Comparison of ENCODE assay signal across 1 cellular context in the genomic region with DNA sequence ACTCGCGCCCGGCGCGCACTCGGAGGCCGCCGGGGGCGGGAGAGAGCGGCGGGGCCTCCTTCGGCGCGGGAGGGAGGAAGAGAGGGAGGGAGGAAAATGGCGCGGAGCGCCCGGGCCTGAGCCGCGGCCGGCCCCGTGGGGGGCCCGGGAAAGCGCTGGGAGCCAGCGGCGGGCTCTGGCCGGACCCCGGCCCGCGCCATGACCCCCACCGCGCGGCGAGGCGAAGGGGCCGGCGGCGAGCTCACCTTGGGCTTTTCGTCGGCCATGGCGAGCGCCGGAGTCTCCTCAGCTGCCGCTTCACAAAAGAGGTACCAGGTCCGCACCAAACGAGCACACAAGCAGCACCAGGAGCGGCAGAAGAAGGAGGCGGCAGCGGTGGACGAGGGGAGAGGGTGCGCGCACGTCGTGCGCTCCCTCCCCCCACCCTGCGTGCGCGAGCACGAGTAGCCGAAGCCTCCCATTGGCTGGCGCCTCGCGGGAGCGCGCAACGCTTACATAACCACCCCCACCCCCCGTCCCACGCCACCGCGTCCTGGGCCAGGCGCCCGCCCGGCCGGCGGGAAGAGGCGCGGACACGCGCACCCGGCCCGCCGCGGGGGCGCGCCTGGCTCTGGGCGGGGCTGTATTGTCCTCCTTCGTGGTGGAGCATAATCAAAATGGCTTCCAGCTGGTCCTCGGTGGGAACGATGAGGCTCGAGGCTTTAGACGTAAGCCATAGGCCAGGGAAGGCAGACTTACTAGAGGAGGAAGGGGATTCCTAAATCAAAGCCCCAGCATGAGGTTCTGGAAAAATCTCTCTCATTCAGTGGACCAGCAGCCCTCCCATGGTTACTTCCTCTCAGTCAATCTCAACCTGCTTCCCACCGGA.
A peak's percentile ranks its signal among the peaks of the same experiment; 100 is the strongest.
TF ChIP-seq lines count a peak whose summit lies in the region.

A gene (minus strand): TSS at position 391 of the 868 bp plus-strand sequence. CDS start 125 bp downstream, at position 266.

TF ChIP-seq in K562, 482 proteins besides CTCF, POLR2A, EP300 and RAD21 (continued from another document and continues in another):
- TF ChIP-seq SIN3B (IDR thresholded peaks at IDR 0.05; ENCODE audit: low read depth) = peak; percentile 66; the same call in 1 of the 2 replicates
- TF ChIP-seq, protein P1, sequence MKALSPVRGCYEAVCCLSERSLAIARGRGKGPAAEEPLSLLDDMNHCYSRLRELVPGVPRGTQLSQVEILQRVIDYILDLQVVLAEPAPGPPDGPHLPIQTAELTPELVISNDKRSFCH (CRISPR knock-in tag; IDR thresholded peaks at IDR 0.05) = no peak
- TF ChIP-seq, protein P1 (tag; IDR thresholded peaks at IDR 0.05) = peak; percentile 93
- TF ChIP-seq, protein P2, sequence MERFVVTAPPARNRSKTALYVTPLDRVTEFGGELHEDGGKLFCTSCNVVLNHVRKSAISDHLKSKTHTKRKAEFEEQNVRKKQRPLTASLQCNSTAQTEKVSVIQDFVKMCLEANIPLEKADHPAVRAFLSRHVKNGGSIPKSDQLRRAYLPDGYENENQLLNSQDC (CRISPR knock-in tag; IDR thresholded peaks at IDR 0.05) = no peak
- TF ChIP-seq, protein P3, sequence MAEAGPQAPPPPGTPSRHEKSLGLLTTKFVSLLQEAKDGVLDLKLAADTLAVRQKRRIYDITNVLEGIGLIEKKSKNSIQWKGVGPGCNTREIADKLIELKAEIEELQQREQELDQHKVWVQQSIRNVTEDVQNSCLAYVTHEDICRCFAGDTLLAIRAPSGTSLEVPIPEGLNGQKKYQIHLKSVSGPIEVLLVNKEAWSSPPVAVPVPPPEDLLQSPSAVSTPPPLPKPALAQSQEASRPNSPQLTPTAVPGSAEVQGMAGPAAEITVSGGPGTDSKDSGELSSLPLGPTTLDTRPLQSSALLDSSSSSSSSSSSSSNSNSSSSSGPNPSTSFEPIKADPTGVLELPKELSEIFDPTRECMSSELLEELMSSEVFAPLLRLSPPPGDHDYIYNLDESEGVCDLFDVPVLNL (CRISPR knock-in tag; IDR thresholded peaks at IDR 0.05; ENCODE audit: low read depth) = no peak
- TF ChIP-seq, protein P4, sequence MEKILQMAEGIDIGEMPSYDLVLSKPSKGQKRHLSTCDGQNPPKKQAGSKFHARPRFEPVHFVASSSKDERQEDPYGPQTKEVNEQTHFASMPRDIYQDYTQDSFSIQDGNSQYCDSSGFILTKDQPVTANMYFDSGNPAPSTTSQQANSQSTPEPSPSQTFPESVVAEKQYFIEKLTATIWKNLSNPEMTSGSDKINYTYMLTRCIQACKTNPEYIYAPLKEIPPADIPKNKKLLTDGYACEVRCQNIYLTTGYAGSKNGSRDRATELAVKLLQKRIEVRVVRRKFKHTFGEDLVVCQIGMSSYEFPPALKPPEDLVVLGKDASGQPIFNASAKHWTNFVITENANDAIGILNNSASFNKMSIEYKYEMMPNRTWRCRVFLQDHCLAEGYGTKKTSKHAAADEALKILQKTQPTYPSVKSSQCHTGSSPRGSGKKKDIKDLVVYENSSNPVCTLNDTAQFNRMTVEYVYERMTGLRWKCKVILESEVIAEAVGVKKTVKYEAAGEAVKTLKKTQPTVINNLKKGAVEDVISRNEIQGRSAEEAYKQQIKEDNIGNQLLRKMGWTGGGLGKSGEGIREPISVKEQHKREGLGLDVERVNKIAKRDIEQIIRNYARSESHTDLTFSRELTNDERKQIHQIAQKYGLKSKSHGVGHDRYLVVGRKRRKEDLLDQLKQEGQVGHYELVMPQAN (IDR thresholded peaks at IDR 0.05; ENCODE audit: borderline replicate concordance) = no peak
- TF ChIP-seq SRSF3 (IDR thresholded peaks at IDR 0.05; ENCODE audit: insufficient read depth, low read length) = no peak
- peak; percentile 29 to 48; a peak in 1 of 4 replicates for TF ChIP-seq TEAD1 (CRISPR knock-in tag; IDR thresholded peaks at IDR 0.05)
- no peak for TF ChIP-seq LEF1 (IDR thresholded peaks at IDR 0.05)
- TF ChIP-seq, protein P5, sequence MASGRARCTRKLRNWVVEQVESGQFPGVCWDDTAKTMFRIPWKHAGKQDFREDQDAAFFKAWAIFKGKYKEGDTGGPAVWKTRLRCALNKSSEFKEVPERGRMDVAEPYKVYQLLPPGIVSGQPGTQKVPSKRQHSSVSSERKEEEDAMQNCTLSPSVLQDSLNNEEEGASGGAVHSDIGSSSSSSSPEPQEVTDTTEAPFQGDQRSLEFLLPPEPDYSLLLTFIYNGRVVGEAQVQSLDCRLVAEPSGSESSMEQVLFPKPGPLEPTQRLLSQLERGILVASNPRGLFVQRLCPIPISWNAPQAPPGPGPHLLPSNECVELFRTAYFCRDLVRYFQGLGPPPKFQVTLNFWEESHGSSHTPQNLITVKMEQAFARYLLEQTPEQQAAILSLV (tag; IDR thresholded peaks at IDR 0.05) = no peak; the same call in 1 of the 2 replicates
- TF ChIP-seq ZNF23 (CRISPR knock-in tag; IDR thresholded peaks at IDR 0.05) = no peak
- peak; percentile 89; the same call in 1 of the 2 replicates for TF ChIP-seq ZKSCAN8 (CRISPR knock-in tag; IDR thresholded peaks at IDR 0.05)
- peak; percentile 74 for TF ChIP-seq ZNF583 (CRISPR knock-in tag; IDR thresholded peaks at IDR 0.05)
- TF ChIP-seq NR3C1 (CRISPR knock-in tag; IDR thresholded peaks at IDR 0.05) = 0 out of 2 replicates have a peak, but pooled peaks have one; percentile 54
- peak; percentile 81 for TF ChIP-seq L3MBTL2 (IDR thresholded peaks at IDR 0.05)
- TF ChIP-seq MAFG (tag; conservative IDR thresholded peaks at IDR 0.05) = no peak
- TF ChIP-seq, protein P6, sequence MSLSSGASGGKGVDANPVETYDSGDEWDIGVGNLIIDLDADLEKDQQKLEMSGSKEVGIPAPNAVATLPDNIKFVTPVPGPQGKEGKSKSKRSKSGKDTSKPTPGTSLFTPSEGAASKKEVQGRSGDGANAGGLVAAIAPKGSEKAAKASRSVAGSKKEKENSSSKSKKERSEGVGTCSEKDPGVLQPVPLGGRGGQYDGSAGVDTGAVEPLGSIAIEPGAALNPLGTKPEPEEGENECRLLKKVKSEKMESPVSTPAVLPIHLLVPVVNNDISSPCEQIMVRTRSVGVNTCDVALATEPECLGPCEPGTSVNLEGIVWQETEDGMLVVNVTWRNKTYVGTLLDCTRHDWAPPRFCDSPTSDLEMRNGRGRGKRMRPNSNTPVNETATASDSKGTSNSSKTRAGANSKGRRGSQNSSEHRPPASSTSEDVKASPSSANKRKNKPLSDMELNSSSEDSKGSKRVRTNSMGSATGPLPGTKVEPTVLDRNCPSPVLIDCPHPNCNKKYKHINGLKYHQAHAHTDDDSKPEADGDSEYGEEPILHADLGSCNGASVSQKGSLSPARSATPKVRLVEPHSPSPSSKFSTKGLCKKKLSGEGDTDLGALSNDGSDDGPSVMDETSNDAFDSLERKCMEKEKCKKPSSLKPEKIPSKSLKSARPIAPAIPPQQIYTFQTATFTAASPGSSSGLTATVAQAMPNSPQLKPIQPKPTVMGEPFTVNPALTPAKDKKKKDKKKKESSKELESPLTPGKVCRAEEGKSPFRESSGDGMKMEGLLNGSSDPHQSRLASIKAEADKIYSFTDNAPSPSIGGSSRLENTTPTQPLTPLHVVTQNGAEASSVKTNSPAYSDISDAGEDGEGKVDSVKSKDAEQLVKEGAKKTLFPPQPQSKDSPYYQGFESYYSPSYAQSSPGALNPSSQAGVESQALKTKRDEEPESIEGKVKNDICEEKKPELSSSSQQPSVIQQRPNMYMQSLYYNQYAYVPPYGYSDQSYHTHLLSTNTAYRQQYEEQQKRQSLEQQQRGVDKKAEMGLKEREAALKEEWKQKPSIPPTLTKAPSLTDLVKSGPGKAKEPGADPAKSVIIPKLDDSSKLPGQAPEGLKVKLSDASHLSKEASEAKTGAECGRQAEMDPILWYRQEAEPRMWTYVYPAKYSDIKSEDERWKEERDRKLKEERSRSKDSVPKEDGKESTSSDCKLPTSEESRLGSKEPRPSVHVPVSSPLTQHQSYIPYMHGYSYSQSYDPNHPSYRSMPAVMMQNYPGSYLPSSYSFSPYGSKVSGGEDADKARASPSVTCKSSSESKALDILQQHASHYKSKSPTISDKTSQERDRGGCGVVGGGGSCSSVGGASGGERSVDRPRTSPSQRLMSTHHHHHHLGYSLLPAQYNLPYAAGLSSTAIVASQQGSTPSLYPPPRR (CRISPR knock-in tag; IDR thresholded peaks at IDR 0.05; ENCODE audit: borderline replicate concordance) = no peak
- TF ChIP-seq HNRNPLL (IDR thresholded peaks at IDR 0.05; ENCODE audit: low read depth, low read length, poor library complexity, severe bottlenecking) = peak; percentile 41
- TF ChIP-seq, protein P7, sequence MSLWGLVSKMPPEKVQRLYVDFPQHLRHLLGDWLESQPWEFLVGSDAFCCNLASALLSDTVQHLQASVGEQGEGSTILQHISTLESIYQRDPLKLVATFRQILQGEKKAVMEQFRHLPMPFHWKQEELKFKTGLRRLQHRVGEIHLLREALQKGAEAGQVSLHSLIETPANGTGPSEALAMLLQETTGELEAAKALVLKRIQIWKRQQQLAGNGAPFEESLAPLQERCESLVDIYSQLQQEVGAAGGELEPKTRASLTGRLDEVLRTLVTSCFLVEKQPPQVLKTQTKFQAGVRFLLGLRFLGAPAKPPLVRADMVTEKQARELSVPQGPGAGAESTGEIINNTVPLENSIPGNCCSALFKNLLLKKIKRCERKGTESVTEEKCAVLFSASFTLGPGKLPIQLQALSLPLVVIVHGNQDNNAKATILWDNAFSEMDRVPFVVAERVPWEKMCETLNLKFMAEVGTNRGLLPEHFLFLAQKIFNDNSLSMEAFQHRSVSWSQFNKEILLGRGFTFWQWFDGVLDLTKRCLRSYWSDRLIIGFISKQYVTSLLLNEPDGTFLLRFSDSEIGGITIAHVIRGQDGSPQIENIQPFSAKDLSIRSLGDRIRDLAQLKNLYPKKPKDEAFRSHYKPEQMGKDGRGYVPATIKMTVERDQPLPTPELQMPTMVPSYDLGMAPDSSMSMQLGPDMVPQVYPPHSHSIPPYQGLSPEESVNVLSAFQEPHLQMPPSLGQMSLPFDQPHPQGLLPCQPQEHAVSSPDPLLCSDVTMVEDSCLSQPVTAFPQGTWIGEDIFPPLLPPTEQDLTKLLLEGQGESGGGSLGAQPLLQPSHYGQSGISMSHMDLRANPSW (CRISPR knock-in tag; IDR thresholded peaks at IDR 0.05) = no peak
- TF ChIP-seq, protein P8, sequence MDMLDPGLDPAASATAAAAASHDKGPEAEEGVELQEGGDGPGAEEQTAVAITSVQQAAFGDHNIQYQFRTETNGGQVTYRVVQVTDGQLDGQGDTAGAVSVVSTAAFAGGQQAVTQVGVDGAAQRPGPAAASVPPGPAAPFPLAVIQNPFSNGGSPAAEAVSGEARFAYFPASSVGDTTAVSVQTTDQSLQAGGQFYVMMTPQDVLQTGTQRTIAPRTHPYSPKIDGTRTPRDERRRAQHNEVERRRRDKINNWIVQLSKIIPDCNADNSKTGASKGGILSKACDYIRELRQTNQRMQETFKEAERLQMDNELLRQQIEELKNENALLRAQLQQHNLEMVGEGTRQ (CRISPR knock-in tag; IDR thresholded peaks at IDR 0.05) = no peak
- no peak for TF ChIP-seq ELF2 (CRISPR knock-in tag; IDR thresholded peaks at IDR 0.05)
- TF ChIP-seq ZNF316 (IDR thresholded peaks at IDR 0.05) = no peak
- no peak for TF ChIP-seq ZKSCAN1 (IDR thresholded peaks at IDR 0.05; ENCODE audit: low read depth, low read length)
- TF ChIP-seq, protein P9, sequence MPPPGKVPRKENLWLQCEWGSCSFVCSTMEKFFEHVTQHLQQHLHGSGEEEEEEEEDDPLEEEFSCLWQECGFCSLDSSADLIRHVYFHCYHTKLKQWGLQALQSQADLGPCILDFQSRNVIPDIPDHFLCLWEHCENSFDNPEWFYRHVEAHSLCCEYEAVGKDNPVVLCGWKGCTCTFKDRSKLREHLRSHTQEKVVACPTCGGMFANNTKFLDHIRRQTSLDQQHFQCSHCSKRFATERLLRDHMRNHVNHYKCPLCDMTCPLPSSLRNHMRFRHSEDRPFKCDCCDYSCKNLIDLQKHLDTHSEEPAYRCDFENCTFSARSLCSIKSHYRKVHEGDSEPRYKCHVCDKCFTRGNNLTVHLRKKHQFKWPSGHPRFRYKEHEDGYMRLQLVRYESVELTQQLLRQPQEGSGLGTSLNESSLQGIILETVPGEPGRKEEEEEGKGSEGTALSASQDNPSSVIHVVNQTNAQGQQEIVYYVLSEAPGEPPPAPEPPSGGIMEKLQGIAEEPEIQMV (tag; conservative IDR thresholded peaks at IDR 0.05; ENCODE audit: low read depth) = peak; percentile 90
- peak; percentile 84 for TF ChIP-seq BRD9 (IDR thresholded peaks at IDR 0.05; ENCODE audit: low read depth, partially characterized antibody)
- TF ChIP-seq NFRKB (IDR thresholded peaks at IDR 0.05; ENCODE audit: low read depth) = peak; percentile 97
- TF ChIP-seq ZNF76 (CRISPR knock-in tag; IDR thresholded peaks at IDR 0.05; ENCODE audit: borderline replicate concordance) = no peak
- no peak for TF ChIP-seq IRF2 (CRISPR knock-in tag; IDR thresholded peaks at IDR 0.05)
- no peak for TF ChIP-seq ESRRB (CRISPR knock-in tag; IDR thresholded peaks at IDR 0.05; ENCODE audit: borderline replicate concordance)
- no peak for TF ChIP-seq NR2F6 (CRISPR knock-in tag; IDR thresholded peaks at IDR 0.05)
- TF ChIP-seq DPF2 (IDR thresholded peaks at IDR 0.05) = peak; percentile 43; the same call in 1 of the 2 replicates
- no peak for TF ChIP-seq POLR2AphosphoS2 (IDR thresholded peaks at IDR 0.05; ENCODE audit: low read length)
- no peak for TF ChIP-seq LARP7 (IDR thresholded peaks at IDR 0.05)
- no peak for TF ChIP-seq ZNF830 (CRISPR knock-in tag; IDR thresholded peaks at IDR 0.05)
- TF ChIP-seq, protein P10, sequence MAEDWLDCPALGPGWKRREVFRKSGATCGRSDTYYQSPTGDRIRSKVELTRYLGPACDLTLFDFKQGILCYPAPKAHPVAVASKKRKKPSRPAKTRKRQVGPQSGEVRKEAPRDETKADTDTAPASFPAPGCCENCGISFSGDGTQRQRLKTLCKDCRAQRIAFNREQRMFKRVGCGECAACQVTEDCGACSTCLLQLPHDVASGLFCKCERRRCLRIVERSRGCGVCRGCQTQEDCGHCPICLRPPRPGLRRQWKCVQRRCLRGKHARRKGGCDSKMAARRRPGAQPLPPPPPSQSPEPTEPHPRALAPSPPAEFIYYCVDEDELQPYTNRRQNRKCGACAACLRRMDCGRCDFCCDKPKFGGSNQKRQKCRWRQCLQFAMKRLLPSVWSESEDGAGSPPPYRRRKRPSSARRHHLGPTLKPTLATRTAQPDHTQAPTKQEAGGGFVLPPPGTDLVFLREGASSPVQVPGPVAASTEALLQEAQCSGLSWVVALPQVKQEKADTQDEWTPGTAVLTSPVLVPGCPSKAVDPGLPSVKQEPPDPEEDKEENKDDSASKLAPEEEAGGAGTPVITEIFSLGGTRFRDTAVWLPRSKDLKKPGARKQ (CRISPR knock-in tag; IDR thresholded peaks at IDR 0.05) = no peak
- no peak for TF ChIP-seq KDM1A (IDR thresholded peaks at IDR 0.05)
- TF ChIP-seq MTA3 (IDR thresholded peaks at IDR 0.05; ENCODE audit: borderline replicate concordance) = no peak
- TF ChIP-seq STAT5A (IDR thresholded peaks at IDR 0.05; ENCODE audit: borderline replicate concordance, low read length) = no peak
- no peak for TF ChIP-seq ZNF184 (CRISPR knock-in tag; IDR thresholded peaks at IDR 0.05)
- TF ChIP-seq GATAD2A (IDR thresholded peaks at IDR 0.05) = no peak; the same call in 1 of the 2 replicates
- no peak for TF ChIP-seq RBM22 (IDR thresholded peaks at IDR 0.05; ENCODE audit: low read depth, low read length, poor library complexity, severe bottlenecking)
- peak; percentile 66 for TF ChIP-seq FOSL1 (tag; conservative IDR thresholded peaks at IDR 0.05)
